8 cellular contexts compared by ENCODE assay signal in the genomic region with DNA sequence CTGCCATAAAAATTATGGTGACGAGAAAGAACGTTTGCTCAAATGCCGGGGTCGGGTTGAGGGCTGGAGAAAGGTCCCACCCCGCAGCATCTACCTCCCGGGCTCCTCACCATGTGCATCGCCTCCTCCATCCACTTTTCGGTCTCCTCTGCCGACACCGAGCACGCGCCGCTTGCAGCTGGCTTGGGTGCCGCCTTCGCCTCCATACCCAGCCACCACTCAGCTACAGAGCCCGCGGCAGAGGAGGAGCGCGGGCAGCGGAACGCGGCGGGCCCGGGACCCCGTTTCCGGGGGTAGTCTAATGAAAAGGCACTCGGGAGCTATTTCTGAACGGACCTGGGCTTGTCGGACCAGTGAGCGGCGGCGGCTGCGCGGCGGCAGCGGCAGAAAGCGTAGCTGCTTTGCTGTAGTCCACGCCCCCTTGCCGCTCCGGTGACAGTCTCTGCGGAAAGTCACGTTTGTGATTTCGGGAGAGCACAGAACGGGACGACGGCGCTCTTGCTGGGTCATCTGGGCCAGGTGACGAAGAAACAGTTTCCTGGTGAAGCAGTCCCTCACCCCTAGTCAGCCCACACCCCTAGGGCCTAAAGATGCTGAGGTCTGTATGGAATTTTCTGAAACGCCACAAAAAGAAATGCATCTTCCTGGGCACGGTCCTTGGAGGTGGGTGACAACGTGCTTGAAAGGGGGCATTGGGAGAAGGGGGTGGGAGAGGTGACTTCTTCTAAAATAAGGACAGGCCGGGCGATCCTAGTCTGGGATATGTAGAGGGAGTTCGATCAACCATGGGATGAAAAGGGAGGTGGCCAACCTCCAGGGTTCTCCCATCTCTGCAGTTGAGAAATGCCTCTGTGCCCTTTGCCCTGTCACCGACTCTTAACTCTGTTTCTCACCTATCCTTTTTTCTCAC. TPM values are rescaled to one million over a fixed set of nuclear protein-coding genes. Genes with fewer than 3 reads are reported as not detected.
A peak's percentile ranks its signal among the peaks of the same experiment; 100 is the strongest.
DNase-seq lines count a peak whose midpoint lies in the region; ATAC-seq and TF ChIP-seq lines count a peak whose summit lies in the region.

ADAT2 (minus strand) TSS at position 243 of the 910 bp plus-strand sequence; CDS start at position 206, 37 bp downstream.
A gene with protein sequence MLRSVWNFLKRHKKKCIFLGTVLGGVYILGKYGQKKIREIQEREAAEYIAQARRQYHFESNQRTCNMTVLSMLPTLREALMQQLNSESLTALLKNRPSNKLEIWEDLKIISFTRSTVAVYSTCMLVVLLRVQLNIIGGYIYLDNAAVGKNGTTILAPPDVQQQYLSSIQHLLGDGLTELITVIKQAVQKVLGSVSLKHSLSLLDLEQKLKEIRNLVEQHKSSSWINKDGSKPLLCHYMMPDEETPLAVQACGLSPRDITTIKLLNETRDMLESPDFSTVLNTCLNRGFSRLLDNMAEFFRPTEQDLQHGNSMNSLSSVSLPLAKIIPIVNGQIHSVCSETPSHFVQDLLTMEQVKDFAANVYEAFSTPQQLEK (plus strand): TSS at position 353 of the 910 bp plus-strand sequence. CDS start 238 bp downstream, at position 591.

- peak within 1 kb of the TSS; percentile 75 for H3K4me3 ChIP-seq in lung

- TF ChIP-seq CTCF in GM20000 (IDR thresholded peaks at IDR 0.05; ENCODE audit: extremely low read depth, missing control alignments) (no peak), lung (IDR thresholded peaks at IDR 0.05; ENCODE audit: control extremely low read depth, extremely low read depth) (no peak)

- H3K4me1 ChIP-seq in lung (ENCODE audit: control insufficient read depth in 2 of 2, insufficient read depth in 2 of 2, low read length in 2 of 2) = peaks cover 0 to 9% of the 10 kb centered on the region in 2 donors

- WGBS in lung, 2 donors = 0% methylated on average over 55 of the region's 55 CpGs

- peak; percentile 100 for ATAC-seq in lung (ENCODE audit: insufficient read depth, low FRiP score)

- no peaks in the 10 kb centered on the region for H3K9me3 ChIP-seq in lung (ENCODE audit: control insufficient read depth in 2 of 2, insufficient read depth in 1 of 2, low read length in 1 of 2)

- peaks cover 0 to 4% of the 10 kb centered on the region in 2 donors for H3K36me3 ChIP-seq in lung (ENCODE audit: control insufficient read depth in 2 of 2, insufficient read depth in 2 of 2, low read length in 2 of 2)

- H3K27ac ChIP-seq in lung (ENCODE audit: low read depth in 1 of 2, low read length in 1 of 2) = peak within 1 kb of the TSS; percentile 62 to 93

- no peaks in the 10 kb centered on the region for H3K27me3 ChIP-seq in lung (ENCODE audit: control insufficient read depth, insufficient read depth)

- peak; percentile 89 for DNase-seq in COLO668 (lab: John Stamatoyannopoulos, UW; ENCODE audit: unreplicated experiment)
- DNase-seq in GM20000 (ENCODE audit: low spot score) = peak; percentile 88
- peak; percentile 82 for DNase-seq in HS-5 (ENCODE audit: low read depth)
- DNase-seq in NK-92 (lab: John Stamatoyannopoulos, UW; ENCODE audit: unreplicated experiment) = peak; percentile 48
- peak; percentile 83 to 85 for DNase-seq in activated CD8-positive, alpha-beta memory T cell treated with anti-CD3 and anti-CD28 coated beads for 1 hour (ENCODE audit: extremely low read depth in 1 of 2, low read depth in 1 of 2)
- peak; percentile 90 for DNase-seq in effector CD4-positive, alpha-beta T cell
- peak; percentile 94 for DNase-seq in lung (ENCODE audit: low spot score)
- peak; percentile 86 to 93 (median 92) for DNase-seq in stimulated activated CD4-positive, alpha-beta T cell treated with anti-CD3 and anti-CD28 coated beads, TNF-alpha, amount 100 ng/mL, for 24 hours (ENCODE audit: low read depth in 3 of 3)

RNA-seq across cellular contexts. Expression of gene ADAT2, which starts in this region (rescaled TPM):
- 10 to 100 TPM in 1 of 2 donors, 1 to 10 TPM in 1; 7.1 to 11.1 TPM for total RNA-seq in lung
- 10 to 100 TPM in 1 of 2 donors, 1 to 10 TPM in 1; 3.9 to 10.2 TPM for polyA plus RNA-seq in lung

RNA-seq across cellular contexts. Expression of the second gene that starts in this region (rescaled TPM):
- total RNA-seq in lung = 10 to 100 TPM; 16.5 to 31.0 TPM
- polyA plus RNA-seq in lung = 1 to 10 TPM; 7.4 to 8.4 TPM

Comparison
In these comparisons a context has a peak if more than half of its experiments do, and no peak if none do; other contexts are left out.
1. Peak in every context shown above with its lines: DNase-seq, ATAC-seq, H3K4me3 ChIP-seq and H3K27ac ChIP-seq.